In the genomic region with DNA sequence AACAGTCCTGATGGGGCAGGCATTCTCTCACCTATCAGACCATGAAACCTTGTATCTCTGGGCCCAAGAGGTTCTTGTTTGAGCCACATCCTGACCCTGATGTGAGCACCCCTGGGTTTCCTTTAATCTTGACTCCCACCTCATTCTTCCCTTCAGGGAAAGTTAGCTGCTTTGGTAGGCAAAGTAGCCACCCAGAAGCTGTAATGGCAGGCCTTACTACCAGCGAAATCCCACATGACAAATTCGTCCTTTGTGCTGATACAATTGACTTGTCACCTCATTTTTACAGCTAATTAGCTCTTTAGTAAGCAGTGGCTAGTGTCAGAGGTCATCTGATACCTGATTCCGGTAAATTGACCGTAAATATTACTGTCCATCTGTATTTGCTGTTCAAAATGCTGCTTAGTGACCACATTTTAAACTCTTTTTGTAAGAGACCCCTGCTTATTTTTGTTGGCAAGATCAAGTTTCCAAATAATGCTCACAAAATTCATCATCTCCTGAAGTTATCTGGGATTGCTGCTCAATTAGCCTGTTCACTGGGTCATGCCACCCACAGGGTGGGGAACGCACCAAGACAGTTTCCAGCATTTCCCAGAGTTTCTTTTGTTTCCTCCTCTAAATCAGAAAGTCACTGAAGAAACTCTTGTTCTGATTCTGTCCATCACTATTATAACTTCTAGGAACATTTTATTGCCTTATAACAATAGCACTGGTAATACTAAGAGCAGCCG, we compare ENCODE assay signal across 22 cellular contexts.
DNase-seq lines count a peak whose midpoint lies in the region; TF ChIP-seq lines count a peak whose summit lies in the region.
"Had no signal": no experiment of that assay in that cellular context is flagged by ENCODE, and none has a peak within 500 bp of the region (broad histone marks: within the 10 kb centered on the region; RNA-seq: fewer than 3 reads in every experiment).

No MANE protein-coding gene starts in this region.

- no peaks in the 10 kb centered on the region for H3K27me3 ChIP-seq in HUES48 (ENCODE audit: control insufficient read depth, insufficient read depth, low read length)
- H3K27me3 ChIP-seq in esophagus muscularis mucosa = no peaks in the 10 kb centered on the region
- H3K27me3 ChIP-seq in osteoblast (ENCODE audit: insufficient read depth, low read length) = no peaks in the 10 kb centered on the region
- H3K27me3 ChIP-seq in Peyer's patch = no peaks in the 10 kb centered on the region
- H3K27me3 ChIP-seq: MG63 had no signal

- H4K20me1 ChIP-seq in osteoblast (ENCODE audit: insufficient read depth, low read length) = no peaks in the 10 kb centered on the region

- TF ChIP-seq CTCF in esophagus muscularis mucosa (IDR thresholded peaks at IDR 0.05) (no peak), osteoblast (IDR thresholded peaks at IDR 0.05; ENCODE audit: extremely low read depth, low read depth, low read length) (no peak), Peyer's patch (IDR thresholded peaks at IDR 0.05) (no peak)

- no peak for TF ChIP-seq POLR2A in esophagus muscularis mucosa (IDR thresholded peaks at IDR 0.05; ENCODE audit: low read depth)
- TF ChIP-seq POLR2A in Peyer's patch (IDR thresholded peaks at IDR 0.05) = no peak

- DNase-seq in NCI-H69 (lab: John Stamatoyannopoulos, UW) = peak; percentile 53
- peak; percentile 60 for DNase-seq in esophagus muscularis mucosa (ENCODE audit: extremely low spot score)
- no peak for DNase-seq in osteoblast (ENCODE audit: insufficient read length, low spot score, missing footprints)
- no peak for DNase-seq in Peyer's patch
- no peak for DNase-seq in NCI-H446 (lab: John Stamatoyannopoulos, UW)
- no peak for DNase-seq in NCI-H1694 (lab: John Stamatoyannopoulos, UW)
- DNase-seq: C1 segment of cervical spinal cord; CD4-positive, alpha-beta memory T cell; COR-L47; GDM1; KG1; MG63; NCI-H1105 treated with DMSO at 0.1 percent for 48 hours; NCI-H146; NCI-H2029; NCI-H446 treated with DMSO at 0.1 percent for 48 hours; NCI-H82; SHP77; T-cell had no signal

- TF ChIP-seq EP300 in esophagus muscularis mucosa (IDR thresholded peaks at IDR 0.05) = no peak

- no peak overlapping the region for H3K4me3 ChIP-seq in HUES48 (ENCODE audit: low read depth, low read length)
- H3K4me3 ChIP-seq in esophagus muscularis mucosa = no peak overlapping the region
- no peak overlapping the region for H3K4me3 ChIP-seq in osteoblast (ENCODE audit: insufficient read depth, low read length)
- no peak overlapping the region for H3K4me3 ChIP-seq in Peyer's patch
- H3K4me3 ChIP-seq: GM12878, MG63 had no signal

- H3K36me3 ChIP-seq in HUES48 (ENCODE audit: control insufficient read depth, insufficient read depth, low read length) (no peaks in the 10 kb centered on the region), esophagus muscularis mucosa (no peaks in the 10 kb centered on the region), osteoblast (ENCODE audit: insufficient read depth, low read length) (no peaks in the 10 kb centered on the region), Peyer's patch (no peaks in the 10 kb centered on the region)
- H3K36me3 ChIP-seq: MG63 had no signal

- 81% methylated on average over 6 of the region's 6 CpGs for WGBS in esophagus muscularis mucosa

- peaks cover 6% of the 10 kb centered on the region for H3K4me1 ChIP-seq in HUES48 (ENCODE audit: control insufficient read depth, insufficient read depth, low read length)
- H3K4me1 ChIP-seq in esophagus muscularis mucosa = no peaks in the 10 kb centered on the region
- H3K4me1 ChIP-seq in osteoblast (ENCODE audit: insufficient read depth, low read length) = no peaks in the 10 kb centered on the region
- no peaks in the 10 kb centered on the region for H3K4me1 ChIP-seq in Peyer's patch

- H3K9me3 ChIP-seq in HUES48 (ENCODE audit: control insufficient read depth, insufficient read depth, low read length) = no peaks in the 10 kb centered on the region
- no peaks in the 10 kb centered on the region for H3K9me3 ChIP-seq in esophagus muscularis mucosa
- H3K9me3 ChIP-seq in osteoblast (ENCODE audit: low read depth, low read length) = no peaks in the 10 kb centered on the region
- no peaks in the 10 kb centered on the region for H3K9me3 ChIP-seq in Peyer's patch
- H3K9me3 ChIP-seq: MG63 had no signal

- H3K9ac ChIP-seq in HUES48 (ENCODE audit: low read depth, low read length) = no peak overlapping the region

- H2AFZ ChIP-seq in osteoblast (ENCODE audit: low read length) = peak overlapping the region; percentile 11

- intact Hi-C loops in esophagus muscularis mucosa (cut with DNase I) = no loop called here

- H3K4me2 ChIP-seq in osteoblast (ENCODE audit: insufficient read depth, low read length) = no peak overlapping the region

- H3K27ac ChIP-seq in HUES48 (ENCODE audit: low read depth, low read length) (peak overlapping the region; percentile 17), esophagus muscularis mucosa (replicated peaks in 1 of 4) (no peak overlapping the region), osteoblast (ENCODE audit: low read depth, low read length) (no peak overlapping the region), Peyer's patch (no peak overlapping the region)
- H3K27ac ChIP-seq: RWPE1 had no signal

- H3K79me2 ChIP-seq in osteoblast (ENCODE audit: insufficient read depth, low read length) = no peaks in the 10 kb centered on the region

Comparison
In these comparisons a context has a peak if more than half of its experiments do, and no peak if none do; other contexts are left out.
1. DNase-seq: peak in NCI-H69 (single experiment) and esophagus muscularis mucosa (single experiment); none in osteoblast (single experiment), Peyer's patch (0 of 3), NCI-H446 (0 of 2) and NCI-H1694 (single experiment).